ENCODE assay signal across 1 cellular context in the genomic region with DNA sequence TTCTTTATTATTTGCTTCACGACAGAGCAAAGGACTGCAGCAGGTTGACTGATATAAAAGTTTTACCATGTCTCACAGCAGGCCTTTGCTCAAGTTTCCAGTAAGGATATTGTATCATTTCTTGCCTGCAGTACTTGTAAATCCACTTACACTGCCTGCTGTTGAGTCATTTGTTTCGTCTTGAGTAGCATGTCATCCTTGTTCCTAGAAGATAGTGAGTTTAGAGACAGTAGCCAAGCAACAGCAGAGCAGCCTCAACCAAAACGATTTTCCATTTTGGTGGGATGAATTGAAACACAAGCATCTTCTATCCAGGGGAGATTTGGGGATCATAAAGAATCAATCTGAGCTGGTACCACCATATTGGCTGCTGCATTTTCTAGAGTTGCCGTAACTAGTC.
TF ChIP-seq lines count a peak whose summit lies in the region.

No MANE protein-coding gene starts in this region.

TF ChIP-seq in A549, 52 proteins besides CTCF, POLR2A, EP300 and RAD21 (continued from another document):
- TF ChIP-seq, protein P1, sequence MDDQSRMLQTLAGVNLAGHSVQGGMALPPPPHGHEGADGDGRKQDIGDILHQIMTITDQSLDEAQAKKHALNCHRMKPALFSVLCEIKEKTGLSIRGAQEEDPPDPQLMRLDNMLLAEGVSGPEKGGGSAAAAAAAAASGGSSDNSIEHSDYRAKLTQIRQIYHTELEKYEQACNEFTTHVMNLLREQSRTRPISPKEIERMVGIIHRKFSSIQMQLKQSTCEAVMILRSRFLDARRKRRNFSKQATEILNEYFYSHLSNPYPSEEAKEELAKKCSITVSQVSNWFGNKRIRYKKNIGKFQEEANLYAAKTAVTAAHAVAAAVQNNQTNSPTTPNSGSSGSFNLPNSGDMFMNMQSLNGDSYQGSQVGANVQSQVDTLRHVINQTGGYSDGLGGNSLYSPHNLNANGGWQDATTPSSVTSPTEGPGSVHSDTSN (IDR thresholded peaks at IDR 0.05) = no peak
- TF ChIP-seq HEYL (CRISPR knock-in tag; IDR thresholded peaks at IDR 0.05) (no peak), FOSL2 (IDR thresholded peaks at IDR 0.05) (no peak), FOSL2 (CRISPR knock-in tag; IDR thresholded peaks at IDR 0.05) (no peak), GATA3 (IDR thresholded peaks at IDR 0.05; ENCODE audit: borderline replicate concordance) (no peak), CHD2 (IDR thresholded peaks at IDR 0.05; ENCODE audit: low read length, partially characterized antibody) (no peak), SREBF2 (IDR thresholded peaks at IDR 0.05) (no peak), HOXB5 (CRISPR knock-in tag; IDR thresholded peaks at IDR 0.05) (no peak), BHLHE40 (IDR thresholded peaks at IDR 0.05; ENCODE audit: low read depth, low read length) (no peak)
- TF ChIP-seq, protein P2, sequence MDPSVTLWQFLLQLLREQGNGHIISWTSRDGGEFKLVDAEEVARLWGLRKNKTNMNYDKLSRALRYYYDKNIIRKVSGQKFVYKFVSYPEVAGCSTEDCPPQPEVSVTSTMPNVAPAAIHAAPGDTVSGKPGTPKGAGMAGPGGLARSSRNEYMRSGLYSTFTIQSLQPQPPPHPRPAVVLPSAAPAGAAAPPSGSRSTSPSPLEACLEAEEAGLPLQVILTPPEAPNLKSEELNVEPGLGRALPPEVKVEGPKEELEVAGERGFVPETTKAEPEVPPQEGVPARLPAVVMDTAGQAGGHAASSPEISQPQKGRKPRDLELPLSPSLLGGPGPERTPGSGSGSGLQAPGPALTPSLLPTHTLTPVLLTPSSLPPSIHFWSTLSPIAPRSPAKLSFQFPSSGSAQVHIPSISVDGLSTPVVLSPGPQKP (IDR thresholded peaks at IDR 0.05; ENCODE audit: low read depth, low read length) = no peak
